8 cellular contexts compared by ENCODE assay signal in genomic region chr4:112109455-112110425, GRCh38. TPM values are rescaled to one million over a fixed set of nuclear protein-coding genes. Genes with fewer than 3 reads are reported as not detected.
A peak's percentile ranks its signal among the peaks of the same experiment; 100 is the strongest.
DNase-seq lines count a peak whose midpoint lies in the region; ATAC-seq, FAIRE-seq and TF ChIP-seq lines count a peak whose summit lies in the region.

No MANE protein-coding gene starts in this region.

- ATAC-seq in HG02678 (IDR thresholded peaks at IDR 0.05; ENCODE audit: unreplicated experiment) (peak; percentile 69), right cardiac atrium (peak; percentile 41 to 88)

- H3K27me3 ChIP-seq in right cardiac atrium (ENCODE audit: control insufficient read depth, insufficient read depth) = no peaks in the 10 kb centered on the region

- FAIRE-seq in GM12892 (lab: Jason Lieb, UNC) (peak; percentile 60), D721Med (lab: Jason Lieb, UNC) (no peak)

- no peak overlapping the region for H3K27ac Mint-ChIP-seq in activated T-cell treated with anti-CD3 and anti-CD28 coated beads, Interleukin-2, amount 50 U/mL, for 24 hours
- no peak overlapping the region for H3K27ac Mint-ChIP-seq in activated T-helper 2 cell treated with anti-CD3 and anti-CD28 coated beads, Interferon-gamma antibody, Interleukin-2, Interleukin-4, amounts not matched to agents 10 μg/mL and 5 μg/mL and 100 μg/mL, durations not matched to agents 14 hours and 24 hours and 36 hours

- no peak for TF ChIP-seq POLR2A in GM12892 (IDR thresholded peaks at IDR 0.05; ENCODE audit: low read depth, low read length)

- WGBS in right cardiac atrium = 47% methylated on average over 3 of the region's 3 CpGs

- no peaks in the 10 kb centered on the region for H3K27me3 Mint-ChIP-seq in activated T-cell treated with anti-CD3 and anti-CD28 coated beads, Interleukin-2, amount 50 U/mL, for 24 hours
- no peaks in the 10 kb centered on the region for H3K27me3 Mint-ChIP-seq in activated T-helper 2 cell treated with anti-CD3 and anti-CD28 coated beads, Interferon-gamma antibody, Interleukin-2, Interleukin-4, amounts not matched to agents 10 μg/mL and 5 μg/mL and 100 μg/mL, durations not matched to agents 14 hours and 24 hours and 36 hours (ENCODE audit: low read depth)

- no peak for DNase-seq in GM12892 (ENCODE audit: insufficient read length)
- peak; percentile 24 for DNase-seq in RPMI7951 (ENCODE audit: low read depth)
- no peak for DNase-seq in right cardiac atrium
- DNase-seq in D721Med (ENCODE audit: insufficient read length, low spot score) = no peak
- DNase-seq in NCI-H748 (lab: John Stamatoyannopoulos, UW; ENCODE audit: unreplicated experiment) = no peak
- DNase-seq in activated T-cell treated with anti-CD3 and anti-CD28 coated beads, Interleukin-2, amount 50 U/mL, for 24 hours = no peak
- no peak for DNase-seq in activated T-helper 2 cell treated with anti-CD3 and anti-CD28 coated beads, Interferon-gamma antibody, Interleukin-2, Interleukin-4, amounts not matched to agents 10 μg/mL and 5 μg/mL and 100 μg/mL, durations not matched to agents 14 hours and 24 hours and 36 hours (ENCODE audit: low spot score)

- intact Hi-C loops in right cardiac atrium (cut with DNase I) = loop anchor here in 2 of 4 donors (5.0 kb wide), 2 partner anchors 38 to 118 kb away; partner anchors contain the start of gene FAM241A (in 1 of the 2)
- intact Hi-C loops in activated T-helper 2 cell treated with anti-CD3 and anti-CD28 coated beads, Interferon-gamma antibody, Interleukin-2, Interleukin-4, amounts not matched to agents 10 μg/mL and 5 μg/mL and 100 μg/mL, durations not matched to agents 14 hours and 24 hours and 36 hours (cut with micrococcal nuclease) = no loop called here

- peaks cover 9% of the 10 kb centered on the region for H3K4me1 Mint-ChIP-seq in activated T-cell treated with anti-CD3 and anti-CD28 coated beads, Interleukin-2, amount 50 U/mL, for 24 hours (ENCODE audit: low read depth)
- peaks cover 9% of the 10 kb centered on the region for H3K4me1 Mint-ChIP-seq in activated T-helper 2 cell treated with anti-CD3 and anti-CD28 coated beads, Interferon-gamma antibody, Interleukin-2, Interleukin-4, amounts not matched to agents 10 μg/mL and 5 μg/mL and 100 μg/mL, durations not matched to agents 14 hours and 24 hours and 36 hours (ENCODE audit: low read depth)

- H3K27ac ChIP-seq in right cardiac atrium (ENCODE audit: low read length) = peak overlapping the region; percentile 75

- no peaks in the 10 kb centered on the region for H3K4me1 ChIP-seq in right cardiac atrium (ENCODE audit: control insufficient read depth, insufficient read depth, low read length)

- H3K9me3 ChIP-seq in right cardiac atrium (ENCODE audit: control insufficient read depth, low read length) = no peaks in the 10 kb centered on the region

- H3K9me3 Mint-ChIP-seq in activated T-cell treated with anti-CD3 and anti-CD28 coated beads, Interleukin-2, amount 50 U/mL, for 24 hours = no peaks in the 10 kb centered on the region
- no peaks in the 10 kb centered on the region for H3K9me3 Mint-ChIP-seq in activated T-helper 2 cell treated with anti-CD3 and anti-CD28 coated beads, Interferon-gamma antibody, Interleukin-2, Interleukin-4, amounts not matched to agents 10 μg/mL and 5 μg/mL and 100 μg/mL, durations not matched to agents 14 hours and 24 hours and 36 hours

- H3K4me3 ChIP-seq in right cardiac atrium (ENCODE audit: low read length) = no peak overlapping the region

- no peak overlapping the region for H3K4me3 Mint-ChIP-seq in activated T-cell treated with anti-CD3 and anti-CD28 coated beads, Interleukin-2, amount 50 U/mL, for 24 hours
- H3K4me3 Mint-ChIP-seq in activated T-helper 2 cell treated with anti-CD3 and anti-CD28 coated beads, Interferon-gamma antibody, Interleukin-2, Interleukin-4, amounts not matched to agents 10 μg/mL and 5 μg/mL and 100 μg/mL, durations not matched to agents 14 hours and 24 hours and 36 hours (ENCODE audit: low read depth) = no peak overlapping the region

- no peaks in the 10 kb centered on the region for H3K36me3 Mint-ChIP-seq in activated T-cell treated with anti-CD3 and anti-CD28 coated beads, Interleukin-2, amount 50 U/mL, for 24 hours (ENCODE audit: low read depth)
- H3K36me3 Mint-ChIP-seq in activated T-helper 2 cell treated with anti-CD3 and anti-CD28 coated beads, Interferon-gamma antibody, Interleukin-2, Interleukin-4, amounts not matched to agents 10 μg/mL and 5 μg/mL and 100 μg/mL, durations not matched to agents 14 hours and 24 hours and 36 hours (ENCODE audit: low read depth) = no peaks in the 10 kb centered on the region

- no peak for TF ChIP-seq CTCF in D721Med (IDR thresholded peaks at IDR 0.05; ENCODE audit: insufficient read depth, missing control alignments)

RNA-seq across cellular contexts. Expression of gene FAM241A, which starts 35.5 kb away (rescaled TPM):
- polyA plus RNA-seq in GM12892 (2012; ENCODE audit: missing spikeins) = 2.4 TPM
- 3.0 and 4.4 TPM in 2 replicates for total RNA-seq in RPMI7951 (2014; rRNA removed; shearing (Covaris generic))
- total RNA-seq in right cardiac atrium = 1 to 10 TPM; 4.8 to 7.9 (median 7.1) TPM
- 6.8 TPM for polyA plus RNA-seq in right cardiac atrium
- 5.5 and 5.6 TPM in 2 replicates for total RNA-seq in activated T-helper 2 cell treated with anti-CD3 and anti-CD28 coated beads, Interferon-gamma antibody, Interleukin-2, Interleukin-4, amounts not matched to agents 10 μg/mL and 5 μg/mL and 100 μg/mL, durations not matched to agents 14 hours and 24 hours and 36 hours
